ENCODE assay signal across 1 cellular context in genomic region chr9:32456564-32456963, GRCh38.
TF ChIP-seq lines count a peak whose summit lies in the region.

No MANE protein-coding gene starts in this region.

TF ChIP-seq in HepG2, 621 proteins besides CTCF, POLR2A, EP300 and RAD21 (continued from another document and continues in another):
- TF ChIP-seq KAT8 (CRISPR knock-in tag; IDR thresholded peaks at IDR 0.05) (0 out of 2 replicates have a peak, but pooled peaks have one; percentile 31), NAIF1 (CRISPR knock-in tag; IDR thresholded peaks at IDR 0.05; ENCODE audit: borderline replicate concordance) (no peak), ZNF326 (CRISPR knock-in tag; IDR thresholded peaks at IDR 0.05; ENCODE audit: borderline replicate concordance) (no peak), SRSF4 (IDR thresholded peaks at IDR 0.05; ENCODE audit: low read depth, low read length, poor library complexity, severe bottlenecking) (no peak), FOXK1 (CRISPR knock-in tag; IDR thresholded peaks at IDR 0.05; ENCODE audit: borderline replicate concordance, low read depth) (no peak), ZNF580 (CRISPR knock-in tag; IDR thresholded peaks at IDR 0.05; ENCODE audit: borderline replicate concordance, low read depth) (no peak), ZNF292 (CRISPR knock-in tag; IDR thresholded peaks at IDR 0.05; ENCODE audit: borderline replicate concordance, low read depth) (no peak), ETV6 (CRISPR knock-in tag; conservative IDR thresholded peaks at IDR 0.05) (no peak), ATRX (CRISPR knock-in tag; IDR thresholded peaks at IDR 0.05; ENCODE audit: borderline replicate concordance) (no peak), ZNF614 (CRISPR knock-in tag; IDR thresholded peaks at IDR 0.05; ENCODE audit: borderline replicate concordance) (no peak), MZF1 (CRISPR knock-in tag; IDR thresholded peaks at IDR 0.05; ENCODE audit: borderline replicate concordance) (no peak), HDAC2 (CRISPR knock-in tag; IDR thresholded peaks at IDR 0.05) (peak; percentile 83), HMGA1 (CRISPR knock-in tag; conservative IDR thresholded peaks at IDR 0.05) (no peak), JUNB (CRISPR knock-in tag; IDR thresholded peaks at IDR 0.05; ENCODE audit: borderline replicate concordance) (no peak), MLLT10 (CRISPR knock-in tag; IDR thresholded peaks at IDR 0.05) (no peak), MAFK (conservative IDR thresholded peaks at IDR 0.05 in 1 of 2, IDR thresholded peaks at IDR 0.05 in 1 of 2; ENCODE audit: low read length in 2 of 2) (no peak), ZNF563 (CRISPR knock-in tag; IDR thresholded peaks at IDR 0.05) (no peak), HDAC1 (CRISPR knock-in tag; IDR thresholded peaks at IDR 0.05) (no peak), ZNF205 (CRISPR knock-in tag; IDR thresholded peaks at IDR 0.05) (no peak; the same call in 1 of the 2 replicates), EEA1 (CRISPR knock-in tag; IDR thresholded peaks at IDR 0.05; ENCODE audit: borderline replicate concordance) (no peak), BORCS8-MEF2B (CRISPR knock-in tag; IDR thresholded peaks at IDR 0.05) (no peak), ZNF414 (CRISPR knock-in tag; IDR thresholded peaks at IDR 0.05) (no peak), CREB1 (IDR thresholded peaks at IDR 0.05) (no peak), CREB1 (CRISPR knock-in tag; IDR thresholded peaks at IDR 0.05) (no peak), NFIC (IDR thresholded peaks at IDR 0.05; ENCODE audit: low read length) (peak; percentile 64; the same call in 1 of the 2 replicates), ZNF546 (CRISPR knock-in tag; conservative IDR thresholded peaks at IDR 0.05) (no peak), ZHX1 (CRISPR knock-in tag; IDR thresholded peaks at IDR 0.05; ENCODE audit: low read depth) (no peak), RELA (CRISPR knock-in tag; IDR thresholded peaks at IDR 0.05) (no peak), CBX2 (IDR thresholded peaks at IDR 0.05; ENCODE audit: low read depth, low read length) (no peak), CBX2 (CRISPR knock-in tag; IDR thresholded peaks at IDR 0.05; ENCODE audit: low read depth) (no peak), NR2F6 (IDR thresholded peaks at IDR 0.05) (peak; percentile 92), NR2F6 (CRISPR knock-in tag; IDR thresholded peaks at IDR 0.05) (peak; percentile 92), FOXC1 (CRISPR knock-in tag; IDR thresholded peaks at IDR 0.05; ENCODE audit: borderline replicate concordance) (no peak), REXO4 (CRISPR knock-in tag; IDR thresholded peaks at IDR 0.05; ENCODE audit: borderline replicate concordance) (no peak), EZH2 (conservative IDR thresholded peaks at IDR 0.05; ENCODE audit: low read depth, low read length) (no peak), RFX3 (CRISPR knock-in tag; IDR thresholded peaks at IDR 0.05) (no peak), SMARCC2 (IDR thresholded peaks at IDR 0.05) (no peak), NFYC (CRISPR knock-in tag; IDR thresholded peaks at IDR 0.05) (no peak), SETDB1 (CRISPR knock-in tag; IDR thresholded peaks at IDR 0.05; ENCODE audit: borderline replicate concordance) (no peak), U2AF1 (optimal IDR thresholded peaks at IDR 0.05; ENCODE audit: low read depth, low read length) (no peak), ZNF75D (CRISPR knock-in tag; IDR thresholded peaks at IDR 0.05; ENCODE audit: borderline replicate concordance) (no peak), GATAD2A (CRISPR knock-in tag; IDR thresholded peaks at IDR 0.05) (peak; percentile 50; the same call in 1 of the 2 replicates), ZKSCAN1 (IDR thresholded peaks at IDR 0.05; ENCODE audit: low read length) (no peak), ZNF235 (CRISPR knock-in tag; IDR thresholded peaks at IDR 0.05; ENCODE audit: borderline replicate concordance) (no peak), ZBTB3 (CRISPR knock-in tag; IDR thresholded peaks at IDR 0.05; ENCODE audit: borderline replicate concordance, low read depth) (no peak), SIN3A (IDR thresholded peaks at IDR 0.05; ENCODE audit: borderline replicate concordance, low read depth, low read length) (no peak), PAF1 (CRISPR knock-in tag; IDR thresholded peaks at IDR 0.05) (no peak), SP2 (CRISPR knock-in tag; IDR thresholded peaks at IDR 0.05) (no peak), RBAK (CRISPR knock-in tag; IDR thresholded peaks at IDR 0.05) (no peak), ZNF441 (CRISPR knock-in tag; IDR thresholded peaks at IDR 0.05; ENCODE audit: borderline replicate concordance) (no peak), SOX13 (IDR thresholded peaks at IDR 0.05) (peak; percentile 93), SOX13 (CRISPR knock-in tag; conservative IDR thresholded peaks at IDR 0.05 in 1 of 2, IDR thresholded peaks at IDR 0.05 in 1 of 2) (peak in 1 of 2 experiments; percentile 100; a peak in 2 of 4 replicates), ZNF678 (CRISPR knock-in tag; IDR thresholded peaks at IDR 0.05) (no peak)
- TF ChIP-seq, protein P1, sequence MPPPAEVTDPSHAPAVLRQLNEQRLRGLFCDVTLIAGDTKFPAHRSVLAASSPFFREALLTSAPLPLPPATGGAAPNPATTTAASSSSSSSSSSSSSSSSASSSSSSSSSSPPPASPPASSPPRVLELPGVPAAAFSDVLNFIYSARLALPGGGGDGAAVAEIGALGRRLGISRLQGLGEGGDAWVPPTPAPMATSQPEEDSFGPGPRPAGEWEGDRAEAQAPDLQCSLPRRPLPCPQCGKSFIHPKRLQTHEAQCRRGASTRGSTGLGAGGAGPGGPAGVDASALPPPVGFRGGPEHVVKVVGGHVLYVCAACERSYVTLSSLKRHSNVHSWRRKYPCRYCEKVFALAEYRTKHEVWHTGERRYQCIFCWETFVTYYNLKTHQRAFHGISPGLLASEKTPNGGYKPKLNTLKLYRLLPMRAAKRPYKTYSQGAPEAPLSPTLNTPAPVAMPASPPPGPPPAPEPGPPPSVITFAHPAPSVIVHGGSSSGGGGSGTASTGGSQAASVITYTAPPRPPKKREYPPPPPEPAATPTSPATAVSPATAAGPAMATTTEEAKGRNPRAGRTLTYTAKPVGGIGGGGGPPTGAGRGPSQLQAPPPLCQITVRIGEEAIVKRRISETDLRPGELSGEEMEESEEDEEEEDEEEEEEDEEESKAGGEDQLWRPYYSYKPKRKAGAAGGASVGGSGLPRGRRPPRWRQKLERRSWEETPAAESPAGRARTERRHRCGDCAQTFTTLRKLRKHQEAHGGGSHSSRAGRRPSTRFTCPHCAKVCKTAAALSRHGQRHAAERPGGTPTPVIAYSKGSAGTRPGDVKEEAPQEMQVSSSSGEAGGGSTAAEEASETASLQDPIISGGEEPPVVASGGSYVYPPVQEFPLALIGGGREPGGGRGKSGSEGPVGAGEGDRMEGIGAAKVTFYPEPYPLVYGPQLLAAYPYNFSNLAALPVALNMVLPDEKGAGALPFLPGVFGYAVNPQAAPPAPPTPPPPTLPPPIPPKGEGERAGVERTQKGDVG (CRISPR knock-in tag; IDR thresholded peaks at IDR 0.05; ENCODE audit: borderline replicate concordance), result no peak
- TF ChIP-seq, protein P2, sequence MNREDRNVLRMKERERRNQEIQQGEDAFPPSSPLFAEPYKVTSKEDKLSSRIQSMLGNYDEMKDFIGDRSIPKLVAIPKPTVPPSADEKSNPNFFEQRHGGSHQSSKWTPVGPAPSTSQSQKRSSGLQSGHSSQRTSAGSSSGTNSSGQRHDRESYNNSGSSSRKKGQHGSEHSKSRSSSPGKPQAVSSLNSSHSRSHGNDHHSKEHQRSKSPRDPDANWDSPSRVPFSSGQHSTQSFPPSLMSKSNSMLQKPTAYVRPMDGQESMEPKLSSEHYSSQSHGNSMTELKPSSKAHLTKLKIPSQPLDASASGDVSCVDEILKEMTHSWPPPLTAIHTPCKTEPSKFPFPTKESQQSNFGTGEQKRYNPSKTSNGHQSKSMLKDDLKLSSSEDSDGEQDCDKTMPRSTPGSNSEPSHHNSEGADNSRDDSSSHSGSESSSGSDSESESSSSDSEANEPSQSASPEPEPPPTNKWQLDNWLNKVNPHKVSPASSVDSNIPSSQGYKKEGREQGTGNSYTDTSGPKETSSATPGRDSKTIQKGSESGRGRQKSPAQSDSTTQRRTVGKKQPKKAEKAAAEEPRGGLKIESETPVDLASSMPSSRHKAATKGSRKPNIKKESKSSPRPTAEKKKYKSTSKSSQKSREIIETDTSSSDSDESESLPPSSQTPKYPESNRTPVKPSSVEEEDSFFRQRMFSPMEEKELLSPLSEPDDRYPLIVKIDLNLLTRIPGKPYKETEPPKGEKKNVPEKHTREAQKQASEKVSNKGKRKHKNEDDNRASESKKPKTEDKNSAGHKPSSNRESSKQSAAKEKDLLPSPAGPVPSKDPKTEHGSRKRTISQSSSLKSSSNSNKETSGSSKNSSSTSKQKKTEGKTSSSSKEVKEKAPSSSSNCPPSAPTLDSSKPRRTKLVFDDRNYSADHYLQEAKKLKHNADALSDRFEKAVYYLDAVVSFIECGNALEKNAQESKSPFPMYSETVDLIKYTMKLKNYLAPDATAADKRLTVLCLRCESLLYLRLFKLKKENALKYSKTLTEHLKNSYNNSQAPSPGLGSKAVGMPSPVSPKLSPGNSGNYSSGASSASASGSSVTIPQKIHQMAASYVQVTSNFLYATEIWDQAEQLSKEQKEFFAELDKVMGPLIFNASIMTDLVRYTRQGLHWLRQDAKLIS (CRISPR knock-in tag; IDR thresholded peaks at IDR 0.05), result no peak
- TF ChIP-seq, protein P3, sequence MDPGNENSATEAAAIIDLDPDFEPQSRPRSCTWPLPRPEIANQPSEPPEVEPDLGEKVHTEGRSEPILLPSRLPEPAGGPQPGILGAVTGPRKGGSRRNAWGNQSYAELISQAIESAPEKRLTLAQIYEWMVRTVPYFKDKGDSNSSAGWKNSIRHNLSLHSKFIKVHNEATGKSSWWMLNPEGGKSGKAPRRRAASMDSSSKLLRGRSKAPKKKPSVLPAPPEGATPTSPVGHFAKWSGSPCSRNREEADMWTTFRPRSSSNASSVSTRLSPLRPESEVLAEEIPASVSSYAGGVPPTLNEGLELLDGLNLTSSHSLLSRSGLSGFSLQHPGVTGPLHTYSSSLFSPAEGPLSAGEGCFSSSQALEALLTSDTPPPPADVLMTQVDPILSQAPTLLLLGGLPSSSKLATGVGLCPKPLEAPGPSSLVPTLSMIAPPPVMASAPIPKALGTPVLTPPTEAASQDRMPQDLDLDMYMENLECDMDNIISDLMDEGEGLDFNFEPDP (CRISPR knock-in tag; conservative IDR thresholded peaks at IDR 0.05), result no peak
- TF ChIP-seq, protein P4, sequence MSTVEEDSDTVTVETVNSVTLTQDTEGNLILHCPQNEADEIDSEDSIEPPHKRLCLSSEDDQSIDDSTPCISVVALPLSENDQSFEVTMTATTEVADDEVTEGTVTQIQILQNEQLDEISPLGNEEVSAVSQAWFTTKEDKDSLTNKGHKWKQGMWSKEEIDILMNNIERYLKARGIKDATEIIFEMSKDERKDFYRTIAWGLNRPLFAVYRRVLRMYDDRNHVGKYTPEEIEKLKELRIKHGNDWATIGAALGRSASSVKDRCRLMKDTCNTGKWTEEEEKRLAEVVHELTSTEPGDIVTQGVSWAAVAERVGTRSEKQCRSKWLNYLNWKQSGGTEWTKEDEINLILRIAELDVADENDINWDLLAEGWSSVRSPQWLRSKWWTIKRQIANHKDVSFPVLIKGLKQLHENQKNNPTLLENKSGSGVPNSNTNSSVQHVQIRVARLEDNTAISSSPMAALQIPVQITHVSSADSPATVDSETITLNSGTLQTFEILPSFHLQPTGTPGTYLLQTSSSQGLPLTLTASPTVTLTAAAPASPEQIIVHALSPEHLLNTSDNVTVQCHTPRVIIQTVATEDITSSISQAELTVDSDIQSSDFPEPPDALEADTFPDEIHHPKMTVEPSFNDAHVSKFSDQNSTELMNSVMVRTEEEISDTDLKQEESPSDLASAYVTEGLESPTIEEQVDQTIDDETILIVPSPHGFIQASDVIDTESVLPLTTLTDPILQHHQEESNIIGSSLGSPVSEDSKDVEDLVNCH (CRISPR knock-in tag; IDR thresholded peaks at IDR 0.05), result no peak
- TF ChIP-seq, protein P5, sequence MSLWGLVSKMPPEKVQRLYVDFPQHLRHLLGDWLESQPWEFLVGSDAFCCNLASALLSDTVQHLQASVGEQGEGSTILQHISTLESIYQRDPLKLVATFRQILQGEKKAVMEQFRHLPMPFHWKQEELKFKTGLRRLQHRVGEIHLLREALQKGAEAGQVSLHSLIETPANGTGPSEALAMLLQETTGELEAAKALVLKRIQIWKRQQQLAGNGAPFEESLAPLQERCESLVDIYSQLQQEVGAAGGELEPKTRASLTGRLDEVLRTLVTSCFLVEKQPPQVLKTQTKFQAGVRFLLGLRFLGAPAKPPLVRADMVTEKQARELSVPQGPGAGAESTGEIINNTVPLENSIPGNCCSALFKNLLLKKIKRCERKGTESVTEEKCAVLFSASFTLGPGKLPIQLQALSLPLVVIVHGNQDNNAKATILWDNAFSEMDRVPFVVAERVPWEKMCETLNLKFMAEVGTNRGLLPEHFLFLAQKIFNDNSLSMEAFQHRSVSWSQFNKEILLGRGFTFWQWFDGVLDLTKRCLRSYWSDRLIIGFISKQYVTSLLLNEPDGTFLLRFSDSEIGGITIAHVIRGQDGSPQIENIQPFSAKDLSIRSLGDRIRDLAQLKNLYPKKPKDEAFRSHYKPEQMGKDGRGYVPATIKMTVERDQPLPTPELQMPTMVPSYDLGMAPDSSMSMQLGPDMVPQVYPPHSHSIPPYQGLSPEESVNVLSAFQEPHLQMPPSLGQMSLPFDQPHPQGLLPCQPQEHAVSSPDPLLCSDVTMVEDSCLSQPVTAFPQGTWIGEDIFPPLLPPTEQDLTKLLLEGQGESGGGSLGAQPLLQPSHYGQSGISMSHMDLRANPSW (CRISPR knock-in tag; IDR thresholded peaks at IDR 0.05; ENCODE audit: borderline replicate concordance), result no peak
